25 cellular contexts compared by ENCODE assay signal in genomic region chr1:226604846-226605572, GRCh38. TPM values are rescaled to one million over a fixed set of nuclear protein-coding genes. Genes with fewer than 3 reads are reported as not detected.
DNase-seq lines count a peak whose midpoint lies in the region; ATAC-seq, FAIRE-seq and TF ChIP-seq lines count a peak whose summit lies in the region.
"Had no signal": no experiment of that assay in that cellular context is flagged by ENCODE, and none has a peak within 500 bp of the region (broad histone marks: within the 10 kb centered on the region; RNA-seq: fewer than 3 reads in every experiment).

No MANE protein-coding gene starts in this region.

- intact Hi-C loops in kidney (cut with DNase I), result no loop called here
- intact Hi-C loops in sigmoid colon (cut with DNase I), result loop anchor here (10.0 kb wide), 1 partner anchor 180 kb away; no protein-coding TSS in a partner anchor

- H3K23me2 ChIP-seq in H9 (ENCODE audit: insufficient read length, low read depth, low read length, poor library complexity, severe bottlenecking), result no peaks in the 10 kb centered on the region

- H3K27ac ChIP-seq in H9 (ENCODE audit: insufficient read length, low read depth, low read length) (no peak overlapping the region), kidney (ENCODE audit: low read depth in 2 of 2, low read length in 2 of 2) (no peak overlapping the region), sigmoid colon (peak overlapping the region in 3 of 4 donors; percentile 72 to 82 (median 82))
- H3K27ac ChIP-seq: neutrophil had no signal

- no peak overlapping the region for H2BK12ac ChIP-seq in H9 (ENCODE audit: insufficient read length, low read depth, low read length)

- H3K9me3 ChIP-seq in H9 (ENCODE audit: control insufficient read depth, low read depth, low read length) (no peaks in the 10 kb centered on the region), kidney (ENCODE audit: control insufficient read depth in 1 of 2, low read length in 2 of 2) (no peaks in the 10 kb centered on the region), sigmoid colon (no peaks in the 10 kb centered on the region)
- H3K9me3 ChIP-seq: heart left ventricle, neutrophil had no signal

- no peak overlapping the region for H2AFZ ChIP-seq in H9 (ENCODE audit: low read length)

- H3K27ac Mint-ChIP-seq in H9 (peak overlapping the region in 2 of 3 experiments; percentile 61 to 83; a peak in 3 of 7 replicates), brain (peak overlapping the region; percentile 27 to 95 (median 75)), endothelial cell (ENCODE audit: unreplicated experiment) (no peak overlapping the region)
- H3K27ac Mint-ChIP-seq: activated T-helper 1 cell treated with anti-CD3 and anti-CD28 coated beads, Interleukin-12 subunit alpha, Interleukin-12 subunit beta, Interleukin-2, Interleukin-4 antibody, amounts not matched to agents 30 ng/mL and 10 ng/mL and 1 ng/mL, durations not matched to agents 14 hours and 24 hours and 36 hours; memory B cell; stimulated activated effector memory CD8-positive, alpha-beta T cell treated with anti-CD3 and anti-CD28 coated beads, Interleukin-12 subunit alpha, Interleukin-12 subunit beta, amount 100 ng/mL, for 72 hours had no signal

- H3K4ac ChIP-seq in H9 (ENCODE audit: low read depth, low read length), result no peak overlapping the region

- TF ChIP-seq EP300 in sigmoid colon (IDR thresholded peaks at IDR 0.05), result no peak

- H3K27me3 Mint-ChIP-seq in H9 (ENCODE audit: low read depth) (no peaks in the 10 kb centered on the region; the same call in 1 of the 2 replicates), brain (peaks cover 16% of the 10 kb centered on the region), endothelial cell (ENCODE audit: unreplicated experiment) (peaks cover 7% of the 10 kb centered on the region)

- peak overlapping the region; percentile 77 for H3K14ac ChIP-seq in H9 (ENCODE audit: insufficient read depth, low read length)

- H3K18ac ChIP-seq in H9 (ENCODE audit: insufficient read length, low read depth, low read length), result peak overlapping the region; percentile 24

- no peak overlapping the region for H4K8ac ChIP-seq in H9 (replicated peaks; ENCODE audit: insufficient read length, low read depth, low read length)

- H3K36me3 Mint-ChIP-seq in H9 (ENCODE audit: insufficient read depth in 1 of 3, low read depth in 3 of 3), result no peaks in the 10 kb centered on the region
- no peaks in the 10 kb centered on the region for H3K36me3 Mint-ChIP-seq in brain
- no peaks in the 10 kb centered on the region for H3K36me3 Mint-ChIP-seq in endothelial cell (ENCODE audit: low read depth, unreplicated experiment)
- H3K36me3 Mint-ChIP-seq: memory B cell; stimulated activated effector memory CD8-positive, alpha-beta T cell treated with anti-CD3 and anti-CD28 coated beads, Interleukin-12 subunit alpha, Interleukin-12 subunit beta, amount 100 ng/mL, for 72 hours had no signal

- no peak overlapping the region for H3T11ph ChIP-seq in H9 (ENCODE audit: low read length)

- H3K23ac ChIP-seq in H9 (ENCODE audit: insufficient read length, low read depth, low read length), result no peak overlapping the region

- TF ChIP-seq CTCF in H9 (conservative IDR thresholded peaks at IDR 0.05) (no peak), brain (conservative IDR thresholded peaks at IDR 0.05) (no peak), kidney (IDR thresholded peaks at IDR 0.05; ENCODE audit: borderline replicate concordance, extremely low read depth, insufficient read depth) (no peak), sigmoid colon (IDR thresholded peaks at IDR 0.05) (no peak), foreskin fibroblast (IDR thresholded peaks at IDR 0.05; ENCODE audit: low read depth, low read length) (no peak), endothelial cell (IDR thresholded peaks at IDR 0.05; ENCODE audit: unreplicated experiment) (no peak)

- no CpG with 5 or more reads among the region's 9 CpGs for WGBS in H9 (ENCODE audit: extremely low coverage, insufficient read length, low lambda C conversion rate)
- WGBS in sigmoid colon, 2 donors, result 91 to 93% methylated on average over 9 of the region's 9 CpGs

- H3K56ac ChIP-seq in H9 (ENCODE audit: insufficient read length, low read depth, low read length), result no peak overlapping the region

- no peaks in the 10 kb centered on the region for H3K79me2 ChIP-seq in H9 (ENCODE audit: insufficient read depth, low read length)

- H4K20me1 ChIP-seq in H9 (ENCODE audit: control insufficient read depth, insufficient read depth, insufficient read length), result no peaks in the 10 kb centered on the region

- DNase-seq in H9 (no peak), kidney (peak; percentile 40), sigmoid colon (peak; percentile 57), foreskin fibroblast (no peak), endothelial cell (ENCODE audit: low spot score) (no peak)
- DNase-seq: AML-193; central memory CD4-positive, alpha-beta T cell; effector CD8-positive, alpha-beta T cell; GOT3; Kasumi-1; NCI-H1105; NCI-H2107; NCI-H510A; NK-92 treated with Interleukin-12 subunit alpha and Interleukin-12 subunit beta, amount 100 ng/mL, for 24 hours had no signal

- ATAC-seq in GM18909 (IDR thresholded peaks at IDR 0.05; ENCODE audit: poor library complexity, unreplicated experiment), result no peak
- ATAC-seq: heart left ventricle; stimulated activated effector memory CD8-positive, alpha-beta T cell treated with anti-CD3 and anti-CD28 coated beads, Interleukin-12 subunit alpha, Interleukin-12 subunit beta, amount 100 ng/mL, for 72 hours had no signal

- no peak for TF ChIP-seq POLR2A in sigmoid colon (IDR thresholded peaks at IDR 0.05)

- no peak overlapping the region for H4K91ac ChIP-seq in H9 (ENCODE audit: insufficient read length, low read depth, low read length)

- no peak overlapping the region for H2BK20ac ChIP-seq in H9 (ENCODE audit: low read depth, low read length, poor library complexity, severe bottlenecking)

- H2BK5ac ChIP-seq in H9 (ENCODE audit: insufficient read length, low read length), result no peak overlapping the region

- H4K5ac ChIP-seq in H9 (ENCODE audit: insufficient read length, low read depth, low read length), result no peak overlapping the region

- H3K4me2 ChIP-seq in H9 (ENCODE audit: insufficient read depth, insufficient read length, low read length), result no peak overlapping the region

- H2BK120ac ChIP-seq in H9 (ENCODE audit: low read depth, low read length, poor library complexity, severe bottlenecking), result no peak overlapping the region

- H3K27me3 ChIP-seq in H9 (ENCODE audit: insufficient read depth, low read length), result no peaks in the 10 kb centered on the region
- H3K27me3 ChIP-seq in sigmoid colon, result no peaks in the 10 kb centered on the region
- H3K27me3 ChIP-seq: heart left ventricle had no signal

- 0 out of 2 replicates have a peak overlapping the region, but pooled peaks have one; percentile 12 for H2BK15ac ChIP-seq in H9 (ENCODE audit: low read depth, low read length)

- no peaks in the 10 kb centered on the region for H3K79me1 ChIP-seq in H9 (ENCODE audit: insufficient read depth, low read depth, low read length, poor library complexity, severe bottlenecking)

- H3K4me3 Mint-ChIP-seq in H9 (no peak overlapping the region), brain (no peak overlapping the region), endothelial cell (ENCODE audit: unreplicated experiment) (no peak overlapping the region)
- H3K4me3 Mint-ChIP-seq: activated T-helper 1 cell treated with anti-CD3 and anti-CD28 coated beads, Interleukin-12 subunit alpha, Interleukin-12 subunit beta, Interleukin-2, Interleukin-4 antibody, amounts not matched to agents 30 ng/mL and 10 ng/mL and 1 ng/mL, durations not matched to agents 14 hours and 24 hours and 36 hours; memory B cell; stimulated activated effector memory CD8-positive, alpha-beta T cell treated with anti-CD3 and anti-CD28 coated beads, Interleukin-12 subunit alpha, Interleukin-12 subunit beta, amount 100 ng/mL, for 72 hours had no signal

- H3K4me1 Mint-ChIP-seq in H9, result peaks cover 29 to 57% of the 10 kb centered on the region in 2 experiments
- H3K4me1 Mint-ChIP-seq in brain, result peaks cover 76% of the 10 kb centered on the region
- H3K4me1 Mint-ChIP-seq in endothelial cell (ENCODE audit: unreplicated experiment), result peaks cover 3% of the 10 kb centered on the region

- no peak overlapping the region for H2AK5ac ChIP-seq in H9 (ENCODE audit: insufficient read length, low read length)

- no peak for FAIRE-seq in kidney (lab: Jason Lieb, UNC)
- FAIRE-seq: RCC 7860 had no signal

- H3K36me3 ChIP-seq in kidney (ENCODE audit: control insufficient read depth in 1 of 2, insufficient read depth in 2 of 2, low read length in 2 of 2) (no peaks in the 10 kb centered on the region), sigmoid colon (no peaks in the 10 kb centered on the region)
- H3K36me3 ChIP-seq: heart left ventricle, neutrophil had no signal

- no peaks in the 10 kb centered on the region for H3K9me3 Mint-ChIP-seq in H9
- no peaks in the 10 kb centered on the region for H3K9me3 Mint-ChIP-seq in brain
- H3K9me3 Mint-ChIP-seq in endothelial cell (ENCODE audit: unreplicated experiment), result no peaks in the 10 kb centered on the region
- H3K9me3 Mint-ChIP-seq: activated T-helper 1 cell treated with anti-CD3 and anti-CD28 coated beads, Interleukin-12 subunit alpha, Interleukin-12 subunit beta, Interleukin-2, Interleukin-4 antibody, amounts not matched to agents 30 ng/mL and 10 ng/mL and 1 ng/mL, durations not matched to agents 14 hours and 24 hours and 36 hours; memory B cell; stimulated activated effector memory CD8-positive, alpha-beta T cell treated with anti-CD3 and anti-CD28 coated beads, Interleukin-12 subunit alpha, Interleukin-12 subunit beta, amount 100 ng/mL, for 72 hours had no signal

- H3K4me1 ChIP-seq in H9 (ENCODE audit: insufficient read depth, low read length), result no peaks in the 10 kb centered on the region; the same call in 1 of the 2 replicates
- H3K4me1 ChIP-seq in kidney (ENCODE audit: control insufficient read depth in 1 of 2, insufficient read depth in 1 of 2, low read depth in 1 of 2, low read length in 2 of 2), result peaks cover 0 to 3% of the 10 kb centered on the region in 2 donors
- peaks cover 0 to 59% (median 48%) of the 10 kb centered on the region in 4 donors for H3K4me1 ChIP-seq in sigmoid colon

- H3K9ac ChIP-seq in H9 (ENCODE audit: extremely low read depth, insufficient read length, low read length), result no peak overlapping the region
- no peak overlapping the region for H3K9ac ChIP-seq in kidney (ENCODE audit: low read length in 2 of 2)

- H3K4me3 ChIP-seq in kidney (ENCODE audit: low read length in 2 of 2) (no peak overlapping the region), sigmoid colon (no peak overlapping the region), foreskin fibroblast (ENCODE audit: low read depth in 1 of 2, low read length in 2 of 2) (no peak overlapping the region)
- H3K4me3 ChIP-seq: heart left ventricle had no signal

RNA-seq across cellular contexts. Expression of gene STUM, which starts 56.4 kb away (rescaled TPM):
- total RNA-seq in H9 (2021) (0.09 and 0.11 TPM in 2 replicates), kidney (1.6 TPM), sigmoid colon (10 to 100 TPM in 3 of 4 donors, 1 to 10 TPM in 1; 3.9 to 16.9 (median 13.6) TPM), endothelial cell (ENCODE audit: unreplicated experiment) (0.08 TPM)
- polyA plus RNA-seq in brain (ENCODE audit: insufficient read depth, low read depth, low replicate concordance) (8.0 TPM), kidney (ENCODE audit: insufficient read depth, low read depth, low replicate concordance) (1.9 TPM), sigmoid colon (1 to 10 TPM in 1 of 3 donors, under 1 TPM in 2; under 0.01 to 7.2 (median 0.23) TPM)
- total RNA-seq: activated CD8-positive, alpha-beta memory T cell treated with anti-CD3 and anti-CD28 coated beads for 36 hours; activated T-helper 1 cell treated with anti-CD3 and anti-CD28 coated beads, Interleukin-12 subunit alpha, Interleukin-12 subunit beta, Interleukin-2, Interleukin-4 antibody, amounts not matched to agents 30 ng/mL and 10 ng/mL and 1 ng/mL, durations not matched to agents 14 hours and 24 hours and 36 hours; Daoy; fibroblast of lung had no signal

Comparison
In these comparisons a context has a peak if more than half of its experiments do, and no peak if none do; other contexts are left out.
1. DNase-seq: peak in kidney (single experiment) and sigmoid colon (single experiment); none in H9 (single experiment), foreskin fibroblast (0 of 2) and endothelial cell (single experiment).
2. H3K27ac ChIP-seq: peak in sigmoid colon (3 of 4); none in H9 (single experiment) and kidney (0 of 2).